Comparison of ENCODE assay signal across 18 cellular contexts in the genomic region with DNA sequence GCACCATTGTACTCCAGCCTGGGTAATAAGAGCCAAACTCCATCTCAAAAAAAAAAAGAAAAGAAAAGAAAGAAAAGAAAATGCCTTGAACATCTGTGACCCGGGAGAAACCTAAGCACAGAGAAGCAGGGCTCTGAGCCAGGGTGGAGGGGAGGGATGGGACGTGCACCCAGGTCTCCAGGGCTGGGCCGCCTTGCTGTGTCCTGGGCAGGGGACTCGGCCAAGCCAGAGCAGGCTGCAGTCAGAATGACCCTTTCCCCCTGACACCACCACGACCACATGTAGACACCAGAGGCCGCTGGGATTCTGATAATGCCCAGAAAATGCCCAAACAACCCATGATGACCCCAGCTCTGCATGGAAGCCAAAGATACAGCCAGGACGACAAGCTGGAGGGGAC.
"Had no signal": no experiment of that assay in that cellular context is flagged by ENCODE, and none has a peak within 500 bp of the region (broad histone marks: within the 10 kb centered on the region; RNA-seq: fewer than 3 reads in every experiment).

No MANE protein-coding gene starts in this region.

- ATAC-seq: left colon; natural killer cell; stimulated activated effector memory CD8-positive, alpha-beta T cell treated with anti-CD3 and anti-CD28 coated beads, Interleukin-12 subunit alpha, Interleukin-12 subunit beta, amount 100 ng/mL, for 72 hours had no signal

- H3K4me1 ChIP-seq: left lung, pancreas, sigmoid colon, tibial nerve, uterus had no signal

- H3K36me3 ChIP-seq: left lung, pancreas, prostate gland, sigmoid colon, spleen, suprapubic skin, tibial nerve, uterus had no signal

- DNase-seq: immature natural killer cell; kidney; left colon; naive B cell; natural killer cell; sigmoid colon; small intestine; spleen; stimulated activated CD4-positive, alpha-beta T cell treated with anti-CD3 and anti-CD28 coated beads, Interleukin-4, amount 100 ng/mL, for 24 hours; stimulated activated naive CD4-positive, alpha-beta T cell; uterus had no signal

- H3K4me3 ChIP-seq: left lung, lung, pancreas, prostate gland, sigmoid colon, spleen, suprapubic skin, tibial nerve, uterus had no signal

- H3K9me3 ChIP-seq: left lung, pancreas, prostate gland, sigmoid colon, spleen, suprapubic skin, tibial nerve, uterus had no signal

- H3K27me3 ChIP-seq: pancreas, uterus had no signal

- H3K27ac ChIP-seq: left lung, pancreas, prostate gland, sigmoid colon, spleen, suprapubic skin, tibial nerve, uterus had no signal
